8 cellular contexts compared by ENCODE assay signal in the genomic region with DNA sequence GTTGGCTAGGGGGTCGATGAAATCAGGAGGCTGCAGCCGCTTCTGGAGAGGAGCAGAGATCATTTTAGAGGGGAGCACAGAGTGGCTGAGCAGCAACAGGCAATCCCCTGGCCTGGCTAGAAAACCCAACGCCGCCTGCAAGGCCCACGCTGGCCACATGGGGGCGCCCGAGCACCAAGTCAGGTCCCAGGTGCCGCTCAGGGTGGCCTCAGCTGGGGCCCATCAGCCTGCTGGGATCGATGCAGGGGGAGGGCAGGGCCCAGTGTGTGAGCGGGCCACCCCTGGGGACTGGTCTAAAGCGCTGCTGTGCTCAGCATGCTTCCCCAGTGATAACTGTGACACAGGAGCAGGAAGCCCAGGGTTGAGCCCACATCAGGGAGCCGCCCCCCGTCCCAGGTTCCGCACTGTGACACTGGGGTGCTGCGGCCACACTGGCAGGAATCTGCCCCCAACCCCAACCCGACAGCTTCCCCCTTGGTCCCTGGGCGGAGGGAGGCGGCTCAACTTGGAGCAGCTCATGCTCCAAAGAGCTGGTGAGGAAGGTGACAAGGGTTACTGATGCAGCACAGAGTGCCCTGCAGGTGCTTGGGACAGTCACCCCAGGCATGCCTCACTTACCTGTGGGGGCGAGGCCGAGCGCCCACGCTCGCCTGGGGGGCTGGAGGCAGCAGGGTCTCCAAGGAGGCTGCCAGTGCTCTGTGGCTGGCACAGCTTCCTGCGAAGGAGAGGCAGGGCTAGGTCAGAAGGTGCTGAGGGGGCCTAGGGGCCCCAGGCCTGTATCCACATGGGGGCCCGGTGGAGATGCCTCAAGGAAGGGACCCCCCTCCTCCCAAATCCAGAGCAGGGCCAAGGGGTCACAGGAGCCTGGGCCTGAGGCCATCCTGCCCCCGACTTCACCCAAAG. TPM values are rescaled to one million over a fixed set of nuclear protein-coding genes. Genes with fewer than 3 reads are reported as not detected.
DNase-seq lines count a peak whose midpoint lies in the region; ATAC-seq and TF ChIP-seq lines count a peak whose summit lies in the region.

No MANE protein-coding gene starts in this region.

- no peak overlapping the region for H3K27ac ChIP-seq in naive thymus-derived CD4-positive, alpha-beta T cell (ENCODE audit: low read depth, low read length)

- intact Hi-C loops in naive thymus-derived CD4-positive, alpha-beta T cell (cut with micrococcal nuclease): loop anchor here (1.0 to 10.0 kb wide), 4 partner anchors 134 to 464 kb away; a partner anchor contains a TSS

- H3K4me1 Mint-ChIP-seq in endothelial cell (ENCODE audit: unreplicated experiment): no peaks in the 10 kb centered on the region
- H3K4me1 Mint-ChIP-seq in naive thymus-derived CD4-positive, alpha-beta T cell: peaks cover 0 to 6% (median 4%) of the 10 kb centered on the region in 7 donors

- no peaks in the 10 kb centered on the region for H3K27me3 ChIP-seq in naive thymus-derived CD4-positive, alpha-beta T cell (ENCODE audit: control insufficient read depth in 2 of 2, insufficient read depth in 2 of 2, low read length in 2 of 2)

- H3K4me1 ChIP-seq in naive thymus-derived CD4-positive, alpha-beta T cell (ENCODE audit: control insufficient read depth in 2 of 2, insufficient read depth in 2 of 2, low read length in 2 of 2): no peaks in the 10 kb centered on the region

- TF ChIP-seq POLR2A in GM18505 (IDR thresholded peaks at IDR 0.05; ENCODE audit: borderline replicate concordance, extremely low read depth, insufficient read depth, insufficient read length): no peak

- H3K9me3 ChIP-seq in naive thymus-derived CD4-positive, alpha-beta T cell (ENCODE audit: control insufficient read depth in 2 of 3, low read length in 3 of 3): no peaks in the 10 kb centered on the region

- no peaks in the 10 kb centered on the region for H3K9me3 Mint-ChIP-seq in endothelial cell (ENCODE audit: unreplicated experiment)
- no peaks in the 10 kb centered on the region for H3K9me3 Mint-ChIP-seq in naive thymus-derived CD4-positive, alpha-beta T cell

- DNase-seq in D341Med (ENCODE audit: low spot score) (peak; percentile 96), NCI-H82 treated with DMSO at 0.1 percent for 48 hours (lab: John Stamatoyannopoulos, UW; ENCODE audit: unreplicated experiment) (peak; percentile 53), endothelial cell (ENCODE audit: low spot score) (peak; percentile 96)
- DNase-seq in activated CD8-positive, alpha-beta memory T cell treated with anti-CD3 and anti-CD28 coated beads, Interleukin-2, amount 50 U/mL, for 1 hour (ENCODE audit: extremely low read depth): peak; percentile 57
- DNase-seq in naive thymus-derived CD4-positive, alpha-beta T cell: peak; percentile 70 to 93 (median 83)
- DNase-seq in stimulated activated CD8-positive, alpha-beta memory T cell treated with anti-CD3 and anti-CD28 coated beads, Interleukin-7, amount 100 ng/mL, for 48 hours (ENCODE audit: extremely low read depth in 1 of 2, low read depth in 1 of 2): peak; percentile 67 to 71

- ATAC-seq in HG03108 (IDR thresholded peaks at IDR 0.05; ENCODE audit: unreplicated experiment) (peak; percentile 61), GM18505 (IDR thresholded peaks at IDR 0.05; ENCODE audit: unreplicated experiment) (no peak)
- peak; percentile 94 for ATAC-seq in naive thymus-derived CD4-positive, alpha-beta T cell

- no peak overlapping the region for H3K4me3 ChIP-seq in naive thymus-derived CD4-positive, alpha-beta T cell (ENCODE audit: low read length)

- peaks cover 17% of the 10 kb centered on the region for H3K36me3 Mint-ChIP-seq in endothelial cell (ENCODE audit: low read depth, unreplicated experiment)
- peaks cover 0 to 20% (median 4%) of the 10 kb centered on the region in 5 donors for H3K36me3 Mint-ChIP-seq in naive thymus-derived CD4-positive, alpha-beta T cell

- H3K4me3 Mint-ChIP-seq in endothelial cell (ENCODE audit: unreplicated experiment): no peak overlapping the region
- no peak overlapping the region for H3K4me3 Mint-ChIP-seq in naive thymus-derived CD4-positive, alpha-beta T cell

- H3K27ac Mint-ChIP-seq in endothelial cell (ENCODE audit: unreplicated experiment): no peak overlapping the region
- H3K27ac Mint-ChIP-seq in naive thymus-derived CD4-positive, alpha-beta T cell: peak overlapping the region in 1 of 9 donors; percentile 76

- POLR2A ChIA-PET in naive thymus-derived CD4-positive, alpha-beta T cell (lab: Charles Lee): interaction anchor here (0.8 kb wide), 1 partner anchor 305 kb away, joined by 3 read pairs; no protein-coding TSS in a partner anchor

- peaks cover 18% of the 10 kb centered on the region for H3K27me3 Mint-ChIP-seq in endothelial cell (ENCODE audit: unreplicated experiment)
- H3K27me3 Mint-ChIP-seq in naive thymus-derived CD4-positive, alpha-beta T cell: no peaks in the 10 kb centered on the region

- CTCF ChIA-PET in naive thymus-derived CD4-positive, alpha-beta T cell (lab: Charles Lee): interaction anchor here (0.8 to 1.8 kb wide), 10 partner anchors 10 to 396 kb away, joined by 3 to 12 read pairs (median 4); a partner anchor contains a TSS

- TF ChIP-seq CTCF in endothelial cell (IDR thresholded peaks at IDR 0.05; ENCODE audit: unreplicated experiment): peak; percentile 97

- peaks cover 3 to 51% (median 6%) of the 10 kb centered on the region in 3 experiments for H3K36me3 ChIP-seq in naive thymus-derived CD4-positive, alpha-beta T cell (ENCODE audit: control insufficient read depth in 2 of 3, insufficient read depth in 3 of 3, low read length in 3 of 3)

RNA-seq across cellular contexts. Expression of a gene that starts 13.3 kb away (rescaled TPM):
- 68.5 TPM for total RNA-seq in endothelial cell (ENCODE audit: unreplicated experiment)
- total RNA-seq in naive thymus-derived CD4-positive, alpha-beta T cell: 10 to 100 TPM in 4 of 5 experiments, 1 to 10 TPM in 1; 9.5 to 42.5 (median 42.0) TPM
- 10 to 100 TPM; 21.9 to 29.0 TPM for polyA plus RNA-seq in naive thymus-derived CD4-positive, alpha-beta T cell

RNA-seq across cellular contexts. Expression of a gene that starts 32.0 kb away (rescaled TPM):
- total RNA-seq in endothelial cell (ENCODE audit: unreplicated experiment): 60.7 TPM
- 100 to 1,000 TPM in 1 of 5 experiments, 10 to 100 TPM in 4; 27.0 to 185 (median 40.7) TPM for total RNA-seq in naive thymus-derived CD4-positive, alpha-beta T cell
- polyA plus RNA-seq in naive thymus-derived CD4-positive, alpha-beta T cell: 10 to 100 TPM; 33.5 to 42.8 TPM

RNA-seq across cellular contexts. Expression of a gene that starts 53.8 kb away (rescaled TPM):
- not detected for total RNA-seq in endothelial cell (ENCODE audit: unreplicated experiment)
- total RNA-seq in naive thymus-derived CD4-positive, alpha-beta T cell: 10 to 100 TPM in 1 of 5 experiments, 1 to 10 TPM in 2, under 1 TPM in 2; 0.15 to 68.6 (median 1.2) TPM
- polyA plus RNA-seq in naive thymus-derived CD4-positive, alpha-beta T cell: under 1 TPM; 0.20 to 0.44 TPM
